In the genomic region with DNA sequence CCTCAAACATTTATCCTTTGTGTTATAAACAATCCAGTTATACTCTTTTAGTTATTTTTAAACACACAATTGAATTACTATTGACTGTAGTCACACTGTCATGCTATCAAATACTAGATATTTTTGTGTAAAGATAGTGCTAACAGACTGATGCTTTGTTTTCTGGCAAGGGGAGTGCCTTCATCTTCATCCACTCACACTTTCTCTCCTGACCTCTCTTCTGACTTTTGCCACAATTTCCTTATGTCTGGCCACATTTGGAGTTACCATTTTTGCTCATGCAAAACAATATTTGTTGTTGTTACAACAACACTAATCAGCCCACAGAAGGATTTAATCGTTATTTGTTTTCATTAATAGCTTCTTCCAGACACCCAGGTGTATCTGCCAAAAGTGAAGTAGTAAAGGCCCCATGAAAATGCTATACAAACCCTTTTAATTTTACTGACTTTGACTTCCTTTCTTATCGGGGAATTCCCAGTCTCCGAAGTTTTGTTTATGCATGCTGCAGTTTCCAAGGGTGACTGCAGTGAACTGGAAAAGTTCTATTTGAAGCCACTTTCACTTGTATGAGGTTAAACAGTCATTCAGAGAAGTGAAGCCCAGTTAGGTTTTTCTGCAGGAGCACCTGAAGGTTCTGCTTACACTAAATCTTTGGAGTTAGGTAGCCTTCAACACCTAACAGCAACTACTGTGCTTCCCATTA, we compare ENCODE assay signal across 9 cellular contexts.
A peak's percentile ranks its signal among the peaks of the same experiment; 100 is the strongest.
DNase-seq lines count a peak whose midpoint lies in the region; ATAC-seq, FAIRE-seq and TF ChIP-seq lines count a peak whose summit lies in the region.
"Had no signal": no experiment of that assay in that cellular context is flagged by ENCODE, and none has a peak within 500 bp of the region (broad histone marks: within the 10 kb centered on the region; RNA-seq: fewer than 3 reads in every experiment).

No MANE protein-coding gene starts in this region.

- ATAC-seq in GM18511 (IDR thresholded peaks at IDR 0.05; ENCODE audit: unreplicated experiment) (peak; percentile 94), HG02642 (IDR thresholded peaks at IDR 0.05; ENCODE audit: poor library complexity, unreplicated experiment) (peak; percentile 94)

- TF ChIP-seq POLR2A in H54 (IDR thresholded peaks at IDR 0.05; ENCODE audit: low read depth, low read length), result no peak

- FAIRE-seq in RCC 7860 (lab: Jason Lieb, UNC) (peak; percentile 72), H54 (lab: Jason Lieb, UNC) (no peak)

- in situ Hi-C loops in KBM-7 (cut with MboI; ENCODE audit: low pct_unique_long_range_greater_than_20kb, low sequenced_read_pairs), result no loop called here

- DNase-seq in RCC 7860 (ENCODE audit: low spot score) (peak; percentile 79), lung microvascular endothelial cell (ENCODE audit: low read depth in 2 of 2) (peak; percentile 57 to 77), H4 (ENCODE audit: low spot score) (no peak), KBM-7 (no peak), H54 (ENCODE audit: insufficient read length, low spot score) (no peak)
- DNase-seq in activated CD8-positive, alpha-beta memory T cell treated with anti-CD3 and anti-CD28 coated beads, Interleukin-2, amount 50 U/mL, for 48 hours, result no peak
- DNase-seq: H7 had no signal

Comparison
In these comparisons a context has a peak if more than half of its experiments do, and no peak if none do; other contexts are left out.
1. DNase-seq: peak in RCC 7860 (single experiment) and lung microvascular endothelial cell (2 of 2); none in activated CD8-positive, alpha-beta memory T cell treated with anti-CD3 and anti-CD28 coated beads, Interleukin-2, amount 50 U/mL, for 48 hours (single experiment), H4 (single experiment), KBM-7 (single experiment) and H54 (single experiment).